Comparison of ENCODE assay signal across 1 cellular context in the genomic region with DNA sequence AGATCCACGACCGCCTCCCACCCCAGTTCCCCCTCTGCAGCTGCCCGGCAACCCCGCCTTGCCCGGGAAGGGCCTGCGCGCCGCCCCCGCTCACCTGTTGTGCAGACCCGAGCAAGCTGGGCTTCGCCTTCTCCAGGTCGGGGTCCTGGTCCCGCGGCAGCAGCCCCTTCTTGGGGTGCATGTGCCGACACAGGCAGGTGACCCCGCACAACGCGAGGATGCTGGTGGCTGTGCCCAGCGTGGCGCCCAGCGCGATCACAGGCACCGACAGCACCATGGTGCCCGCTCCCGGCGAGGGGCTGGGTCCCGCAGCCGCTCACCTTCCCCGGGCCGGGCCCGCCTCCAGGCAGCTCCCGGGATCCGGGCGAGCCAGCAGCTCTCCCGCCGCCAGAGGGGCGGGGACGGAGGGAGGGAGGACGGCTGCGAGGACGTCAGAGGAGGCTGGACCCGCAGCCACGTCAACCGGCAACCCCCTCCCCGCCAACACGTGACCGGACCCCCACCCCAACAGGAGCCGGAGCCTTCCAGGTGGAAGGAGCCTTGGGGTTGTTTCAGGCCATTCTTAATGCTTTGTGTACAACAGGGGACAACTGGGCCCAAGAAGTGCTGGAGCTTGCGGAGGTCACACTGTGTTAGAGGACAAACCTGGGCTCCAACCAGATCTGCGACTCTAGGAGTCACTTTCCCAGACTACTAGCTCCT.
TF ChIP-seq lines count a peak whose summit lies in the region.

A gene with protein sequence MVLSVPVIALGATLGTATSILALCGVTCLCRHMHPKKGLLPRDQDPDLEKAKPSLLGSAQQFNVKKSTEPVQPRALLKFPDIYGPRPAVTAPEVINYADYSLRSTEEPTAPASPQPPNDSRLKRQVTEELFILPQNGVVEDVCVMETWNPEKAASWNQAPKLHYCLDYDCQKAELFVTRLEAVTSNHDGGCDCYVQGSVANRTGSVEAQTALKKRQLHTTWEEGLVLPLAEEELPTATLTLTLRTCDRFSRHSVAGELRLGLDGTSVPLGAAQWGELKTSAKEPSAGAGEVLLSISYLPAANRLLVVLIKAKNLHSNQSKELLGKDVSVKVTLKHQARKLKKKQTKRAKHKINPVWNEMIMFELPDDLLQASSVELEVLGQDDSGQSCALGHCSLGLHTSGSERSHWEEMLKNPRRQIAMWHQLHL (minus strand): TSS at position 411 of the 702 bp plus-strand sequence. CDS start 134 bp downstream, at position 277.

TF ChIP-seq in A549, 52 proteins besides CTCF, POLR2A, EP300 and RAD21 (continued from another document):
- TF ChIP-seq, protein P1, sequence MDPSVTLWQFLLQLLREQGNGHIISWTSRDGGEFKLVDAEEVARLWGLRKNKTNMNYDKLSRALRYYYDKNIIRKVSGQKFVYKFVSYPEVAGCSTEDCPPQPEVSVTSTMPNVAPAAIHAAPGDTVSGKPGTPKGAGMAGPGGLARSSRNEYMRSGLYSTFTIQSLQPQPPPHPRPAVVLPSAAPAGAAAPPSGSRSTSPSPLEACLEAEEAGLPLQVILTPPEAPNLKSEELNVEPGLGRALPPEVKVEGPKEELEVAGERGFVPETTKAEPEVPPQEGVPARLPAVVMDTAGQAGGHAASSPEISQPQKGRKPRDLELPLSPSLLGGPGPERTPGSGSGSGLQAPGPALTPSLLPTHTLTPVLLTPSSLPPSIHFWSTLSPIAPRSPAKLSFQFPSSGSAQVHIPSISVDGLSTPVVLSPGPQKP (IDR thresholded peaks at IDR 0.05; ENCODE audit: low read depth, low read length), result no peak
- TF ChIP-seq, protein P2, sequence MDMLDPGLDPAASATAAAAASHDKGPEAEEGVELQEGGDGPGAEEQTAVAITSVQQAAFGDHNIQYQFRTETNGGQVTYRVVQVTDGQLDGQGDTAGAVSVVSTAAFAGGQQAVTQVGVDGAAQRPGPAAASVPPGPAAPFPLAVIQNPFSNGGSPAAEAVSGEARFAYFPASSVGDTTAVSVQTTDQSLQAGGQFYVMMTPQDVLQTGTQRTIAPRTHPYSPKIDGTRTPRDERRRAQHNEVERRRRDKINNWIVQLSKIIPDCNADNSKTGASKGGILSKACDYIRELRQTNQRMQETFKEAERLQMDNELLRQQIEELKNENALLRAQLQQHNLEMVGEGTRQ (IDR thresholded peaks at IDR 0.05), result peak; percentile 73
- TF ChIP-seq TP53 (CRISPR knock-in tag; IDR thresholded peaks at IDR 0.05) (no peak), FOXS1 (CRISPR knock-in tag; IDR thresholded peaks at IDR 0.05) (no peak), JUN (IDR thresholded peaks at IDR 0.05) (no peak), ESRRA (IDR thresholded peaks at IDR 0.05; ENCODE audit: borderline replicate concordance, low read length) (no peak), NPAS2 (CRISPR knock-in tag; IDR thresholded peaks at IDR 0.05; ENCODE audit: borderline replicate concordance) (no peak), CBX8 (IDR thresholded peaks at IDR 0.05) (no peak), HEYL (CRISPR knock-in tag; IDR thresholded peaks at IDR 0.05) (no peak)
- TF ChIP-seq, protein P3, sequence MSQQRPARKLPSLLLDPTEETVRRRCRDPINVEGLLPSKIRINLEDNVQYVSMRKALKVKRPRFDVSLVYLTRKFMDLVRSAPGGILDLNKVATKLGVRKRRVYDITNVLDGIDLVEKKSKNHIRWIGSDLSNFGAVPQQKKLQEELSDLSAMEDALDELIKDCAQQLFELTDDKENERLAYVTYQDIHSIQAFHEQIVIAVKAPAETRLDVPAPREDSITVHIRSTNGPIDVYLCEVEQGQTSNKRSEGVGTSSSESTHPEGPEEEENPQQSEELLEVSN (IDR thresholded peaks at IDR 0.05; ENCODE audit: borderline replicate concordance, low read depth), result peak; percentile 50; the same call in 1 of the 2 replicates
- TF ChIP-seq, protein P4, sequence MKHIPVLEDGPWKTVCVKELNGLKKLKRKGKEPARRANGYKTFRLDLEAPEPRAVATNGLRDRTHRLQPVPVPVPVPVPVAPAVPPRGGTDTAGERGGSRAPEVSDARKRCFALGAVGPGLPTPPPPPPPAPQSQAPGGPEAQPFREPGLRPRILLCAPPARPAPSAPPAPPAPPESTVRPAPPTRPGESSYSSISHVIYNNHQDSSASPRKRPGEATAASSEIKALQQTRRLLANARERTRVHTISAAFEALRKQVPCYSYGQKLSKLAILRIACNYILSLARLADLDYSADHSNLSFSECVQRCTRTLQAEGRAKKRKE (CRISPR knock-in tag; IDR thresholded peaks at IDR 0.05; ENCODE audit: low read depth), result no peak
